ENCODE assay signal across 12 cellular contexts in genomic region chr6:12348530-12349511, GRCh38. TPM values are rescaled to one million over a fixed set of nuclear protein-coding genes. Genes with fewer than 3 reads are reported as not detected.
DNase-seq lines count a peak whose midpoint lies in the region; ATAC-seq and TF ChIP-seq lines count a peak whose summit lies in the region.
"Had no signal": no experiment of that assay in that cellular context is flagged by ENCODE, and none has a peak within 500 bp of the region (broad histone marks: within the 10 kb centered on the region; RNA-seq: fewer than 3 reads in every experiment).

No MANE protein-coding gene starts in this region.

- H3K36me3 ChIP-seq in HUES48 (ENCODE audit: control insufficient read depth, insufficient read depth, low read length) (no peaks in the 10 kb centered on the region; the same call in 1 of the 2 replicates), mesodermal cell (ENCODE audit: control insufficient read depth, insufficient read depth, low read length) (no peaks in the 10 kb centered on the region), spleen (no peaks in the 10 kb centered on the region)

- peak overlapping the region; percentile 84 for H3K27ac Mint-ChIP-seq in central memory CD8-positive, alpha-beta T cell (ENCODE audit: low read depth)
- H3K27ac Mint-ChIP-seq: activated naive CD4-positive, alpha-beta T cell treated with anti-CD3 and anti-CD28 coated beads, Interleukin-2, amount 50 U/mL, for 24 hours; CD4-positive, CD25-positive, alpha-beta regulatory T cell had no signal

- H3K27ac ChIP-seq in HUES48 (ENCODE audit: low read depth, low read length) (peak overlapping the region; percentile 14), mesodermal cell (ENCODE audit: low read depth, low read length, severe bottlenecking) (peak overlapping the region; percentile 29), spleen (no peak overlapping the region)

- H3K4me3 Mint-ChIP-seq in central memory CD8-positive, alpha-beta T cell: no peak overlapping the region
- H3K4me3 Mint-ChIP-seq: activated naive CD4-positive, alpha-beta T cell treated with anti-CD3 and anti-CD28 coated beads, Interleukin-2, amount 50 U/mL, for 24 hours; CD4-positive, CD25-positive, alpha-beta regulatory T cell had no signal

- no peak overlapping the region for H3K9ac ChIP-seq in HUES48 (ENCODE audit: low read depth, low read length)

- H3K9me3 ChIP-seq in HUES48 (ENCODE audit: control insufficient read depth, insufficient read depth, low read length) (peaks cover 27% of the 10 kb centered on the region), mesodermal cell (ENCODE audit: control insufficient read depth, low read length) (peaks cover 24% of the 10 kb centered on the region), spleen (peaks cover 5 to 32% (median 25%) of the 10 kb centered on the region in 8 donors)

- H3K9me3 Mint-ChIP-seq in central memory CD8-positive, alpha-beta T cell: peaks cover 8% of the 10 kb centered on the region

- H3K4me3 ChIP-seq in HUES48 (ENCODE audit: low read depth, low read length) (no peak overlapping the region), mesodermal cell (ENCODE audit: extremely low read depth, insufficient read depth, low read length, poor library complexity, severe bottlenecking) (no peak overlapping the region), spleen (no peak overlapping the region)

- no peak for TF ChIP-seq POLR2A in spleen (IDR thresholded peaks at IDR 0.05)

- peaks cover 21% of the 10 kb centered on the region for H3K27me3 Mint-ChIP-seq in central memory CD8-positive, alpha-beta T cell
- H3K27me3 Mint-ChIP-seq: CD4-positive, CD25-positive, alpha-beta regulatory T cell had no signal

- H3K4me1 Mint-ChIP-seq in central memory CD8-positive, alpha-beta T cell: no peaks in the 10 kb centered on the region
- H3K4me1 Mint-ChIP-seq: activated naive CD4-positive, alpha-beta T cell treated with anti-CD3 and anti-CD28 coated beads, Interleukin-2, amount 50 U/mL, for 24 hours; CD4-positive, CD25-positive, alpha-beta regulatory T cell had no signal

- H3K36me3 Mint-ChIP-seq in central memory CD8-positive, alpha-beta T cell (ENCODE audit: insufficient read depth): no peaks in the 10 kb centered on the region
- H3K36me3 Mint-ChIP-seq: CD4-positive, CD25-positive, alpha-beta regulatory T cell had no signal

- DNase-seq in ACHN (peak; percentile 87), HUDEP-2 (lab: John Stamatoyannopoulos, UW; ENCODE audit: unreplicated experiment in 76 of 76) (no peak), spleen (no peak), NCI-H524 treated with DMSO at 0.1 percent for 48 hours (lab: John Stamatoyannopoulos, UW) (no peak)
- no peak for DNase-seq in central memory CD8-positive, alpha-beta T cell (ENCODE audit: low spot score in 2 of 2)
- DNase-seq: CD4-positive, CD25-positive, alpha-beta regulatory T cell; H7; stimulated activated CD4-positive, alpha-beta T cell treated with anti-CD3 and anti-CD28 coated beads, Interleukin-4, amount 100 ng/mL, for 1 hour had no signal

- TF ChIP-seq CTCF in spleen (IDR thresholded peaks at IDR 0.05 in 8 of 11, conservative IDR thresholded peaks at IDR 0.05 in 3 of 11): no peak

- ATAC-seq in central memory CD8-positive, alpha-beta T cell (replicated peaks; ENCODE audit: extremely low read depth, poor library complexity, severe bottlenecking): no peak
- ATAC-seq in GM19452 (IDR thresholded peaks at IDR 0.05; ENCODE audit: unreplicated experiment): no peak

- intact Hi-C loops in spleen (cut with DNase I; ENCODE audit: low total_unique reads): no loop called here

- H3K27me3 ChIP-seq in HUES48 (ENCODE audit: control insufficient read depth, insufficient read depth, low read length) (no peaks in the 10 kb centered on the region), spleen (replicated peaks in 1 of 7) (no peaks in the 10 kb centered on the region)

- 80 to 81% methylated on average over 3 to 4 of the region's 6 CpGs for WGBS in mesodermal cell (ENCODE audit: insufficient coverage in 2 of 2), 2 experiments
- 75 to 95% (median 87%) methylated on average over 6 of the region's 6 CpGs for WGBS in spleen, 5 donors

- H3K4me1 ChIP-seq in HUES48 (ENCODE audit: control insufficient read depth, insufficient read depth, low read length) (peaks cover 6% of the 10 kb centered on the region), mesodermal cell (ENCODE audit: control insufficient read depth, insufficient read depth, low read length, poor library complexity, severe bottlenecking) (peaks cover 16% of the 10 kb centered on the region), spleen (peaks cover 0 to 5% (median 0%) of the 10 kb centered on the region in 6 donors)

- in situ Hi-C loops in ACHN (cut with HindIII; ENCODE audit: low pct_ligation_motif_present, low pct_unique_long_range_greater_than_20kb, low sequenced_read_pairs): no loop called here

RNA-seq across cellular contexts. Expression of gene EDN1, which starts 58.7 kb away (rescaled TPM):
- 43.7 TPM for polyA plus RNA-seq in mesodermal cell (2013, experiment 1 of 2)
- polyA plus RNA-seq in mesodermal cell (2013, experiment 2 of 2): 45.3 TPM
- total RNA-seq in spleen: 10 to 100 TPM in 5 of 7 donors, 1 to 10 TPM in 2; 5.5 to 27.1 (median 15.1) TPM
- polyA plus RNA-seq in spleen: 10 to 100 TPM in 1 of 3 donors, 1 to 10 TPM in 2; 5.2 to 16.5 (median 7.2) TPM
- polyA plus RNA-seq: CD4-positive, CD25-positive, alpha-beta regulatory T cell had no signal

Comparison
In these comparisons a context has a peak if more than half of its experiments do, and no peak if none do; other contexts are left out.
1. H3K27ac ChIP-seq: peak in HUES48 (single experiment) and mesodermal cell (single experiment); none in spleen (0 of 8).